ENCODE assay signal across 1 cellular context in genomic region chr5:36876965-36877666, GRCh38.
TF ChIP-seq lines count a peak whose summit lies in the region.

No MANE protein-coding gene starts in this region.

TF ChIP-seq in SK-N-SH treated with all-trans-retinoic acid at 6 μM for 48 hours, 23 proteins besides CTCF, POLR2A, EP300 and RAD21 (continued from another document):
- no peak for TF ChIP-seq RARB (CRISPR knock-in tag; IDR thresholded peaks at IDR 0.05)
